In genomic region chr16:14346278-14347142, GRCh38 we compare ENCODE assay signal across 22 cellular contexts.
"Had no signal": no experiment of that assay in that cellular context is flagged by ENCODE, and none has a peak within 500 bp of the region (broad histone marks: within the 10 kb centered on the region; RNA-seq: fewer than 3 reads in every experiment).

No MANE protein-coding gene starts in this region.

- H3K27ac ChIP-seq: coronary artery, dorsolateral prefrontal cortex, esophagus muscularis mucosa, foreskin keratinocyte, left lung, lower lobe of right lung had no signal

- FAIRE-seq: colon, endothelial cell of umbilical vein, frontal cortex, islet of Langerhans, keratinocyte had no signal

- H3K4me3 Mint-ChIP-seq: mesothelial cell of epicardium had no signal

- H3K4me1 ChIP-seq: foreskin keratinocyte, left lung, lower lobe of right lung had no signal

- H3K27me3 ChIP-seq: dorsolateral prefrontal cortex, esophagus muscularis mucosa, foreskin keratinocyte, heart right ventricle, left lung had no signal

- H3K27ac Mint-ChIP-seq: mesothelial cell of epicardium had no signal

- H3K36me3 ChIP-seq: esophagus muscularis mucosa, heart right ventricle, left lung, lower lobe of right lung had no signal

- H3K9me3 ChIP-seq: mucosa of descending colon had no signal

- H3K4me1 Mint-ChIP-seq: mesothelial cell of epicardium had no signal

- DNase-seq: dermis blood vessel endothelial cell; dorsolateral prefrontal cortex; effector CD4-positive, alpha-beta T cell; effector memory CD4-positive, alpha-beta T cell; foreskin keratinocyte; glutamatergic neuron; head of caudate nucleus; heart right ventricle; hippocampal formation; left cardiac atrium; left lung; mesenchymal stem cell; mucosa of descending colon had no signal

- ATAC-seq: foreskin keratinocyte, left lung, mucosa of descending colon had no signal

- H3K4me3 ChIP-seq: coronary artery, dorsolateral prefrontal cortex, esophagus muscularis mucosa, heart right ventricle, left lung, lower lobe of right lung, mucosa of descending colon had no signal
